ENCODE assay signal across 15 cellular contexts in genomic region chr6:121767254-121767653, GRCh38.
"Had no signal": no experiment of that assay in that cellular context is flagged by ENCODE, and none has a peak within 500 bp of the region (broad histone marks: within the 10 kb centered on the region; RNA-seq: fewer than 3 reads in every experiment).

No MANE protein-coding gene starts in this region.

- H3K9ac ChIP-seq: SK-N-SH had no signal

- H3K9me2 ChIP-seq: SK-N-SH had no signal

- H3K9me3 ChIP-seq: ovary, SK-N-SH, upper lobe of right lung had no signal

- H3K36me3 ChIP-seq: ovary, upper lobe of right lung had no signal

- H3K4me2 ChIP-seq: SK-N-SH had no signal

- H3K4me1 ChIP-seq: upper lobe of right lung had no signal

- ATAC-seq: activated CD4-positive, alpha-beta T cell treated with anti-CD3 and anti-CD28 coated beads for 36 hours; stimulated activated effector memory CD8-positive, alpha-beta T cell treated with anti-CD3 and anti-CD28 coated beads, Interleukin-12 subunit alpha, Interleukin-12 subunit beta, amount 100 ng/mL, for 72 hours; upper lobe of right lung had no signal

- DNase-seq: activated CD4-positive, alpha-beta memory T cell treated with anti-CD3 and anti-CD28 coated beads, Interleukin-2, amount 10 ng/mL, durations not matched to agents 7 days and 5 days; activated CD4-positive, alpha-beta T cell treated with anti-CD3 and anti-CD28 coated beads for 36 hours; activated gamma-delta T cell; activated T-cell treated with anti-CD3 and anti-CD28 coated beads, Interleukin-2, amount 50 U/mL, for 48 hours; anterior cingulate cortex; mesendoderm; nephron progenitor cell; ovary; retina; SK-N-SH; T-helper 1 cell; upper lobe of right lung had no signal

- H3K27ac ChIP-seq: ovary, upper lobe of right lung, VCaP had no signal

- FAIRE-seq: colon had no signal

- H3K27me3 ChIP-seq: ovary, upper lobe of right lung had no signal

- H3K4me3 ChIP-seq: ovary, upper lobe of right lung had no signal
